ENCODE assay signal across 1 cellular context in the genomic region with DNA sequence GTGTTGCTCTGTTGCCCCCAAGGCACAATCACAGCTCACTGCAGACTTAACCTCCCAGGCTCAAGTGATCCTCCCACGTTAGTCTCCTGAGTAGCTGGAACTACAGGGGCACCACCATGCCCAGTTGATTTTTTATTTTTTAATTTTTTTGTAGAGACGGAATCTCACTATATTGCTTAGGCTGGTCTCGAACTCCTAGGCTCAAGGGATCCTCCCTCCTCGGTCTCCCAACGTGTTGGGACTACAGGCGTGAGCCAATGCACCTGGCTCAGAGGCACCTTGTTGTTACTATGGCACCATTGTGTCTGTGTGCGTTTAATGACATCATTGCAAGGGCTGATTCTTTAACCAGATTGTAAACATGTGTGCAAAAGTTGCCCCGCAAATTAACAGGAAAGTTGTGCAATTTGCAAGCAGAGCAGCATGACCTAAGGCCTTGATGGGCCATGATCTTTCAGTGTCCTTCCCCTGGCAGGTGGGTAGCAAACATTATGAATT.
A peak's percentile ranks its signal among the peaks of the same experiment; 100 is the strongest.
TF ChIP-seq lines count a peak whose summit lies in the region.

No MANE protein-coding gene starts in this region.

TF ChIP-seq in HepG2, 621 proteins besides CTCF, POLR2A, EP300 and RAD21 (continued from another document and continues in another):
- TF ChIP-seq ZNF552 (CRISPR knock-in tag; IDR thresholded peaks at IDR 0.05; ENCODE audit: borderline replicate concordance) (peak; percentile 65; the same call in 1 of the 2 replicates), ZNF788 (CRISPR knock-in tag; IDR thresholded peaks at IDR 0.05; ENCODE audit: borderline replicate concordance) (no peak), ZFP62 (CRISPR knock-in tag; IDR thresholded peaks at IDR 0.05) (no peak), THAP11 (CRISPR knock-in tag; IDR thresholded peaks at IDR 0.05) (peak; percentile 86), KDM5A (IDR thresholded peaks at IDR 0.05; ENCODE audit: borderline replicate concordance, low read length) (no peak), NCOA2 (CRISPR knock-in tag; IDR thresholded peaks at IDR 0.05) (peak; percentile 95), HNRNPK (IDR thresholded peaks at IDR 0.05; ENCODE audit: low read depth, low read length, poor library complexity, severe bottlenecking) (no peak), MAFF (IDR thresholded peaks at IDR 0.05; ENCODE audit: low read depth, low read length) (0 out of 2 replicates have a peak, but pooled peaks have one; percentile 16), LCORL (IDR thresholded peaks at IDR 0.05) (no peak), LCORL (CRISPR knock-in tag; IDR thresholded peaks at IDR 0.05) (peak; percentile 92), ZNF136 (CRISPR knock-in tag; IDR thresholded peaks at IDR 0.05; ENCODE audit: low read depth) (0 out of 2 replicates have a peak, but pooled peaks have one; percentile 41), ZFX (CRISPR knock-in tag; IDR thresholded peaks at IDR 0.05; ENCODE audit: low read depth) (peak; percentile 76), ZNF652 (CRISPR knock-in tag; IDR thresholded peaks at IDR 0.05; ENCODE audit: borderline replicate concordance, low read depth) (peak; percentile 50; the same call in 1 of the 2 replicates), ZNF543 (CRISPR knock-in tag; IDR thresholded peaks at IDR 0.05) (no peak), HOXA5 (CRISPR knock-in tag; IDR thresholded peaks at IDR 0.05) (peak; percentile 95), TERF1 (CRISPR knock-in tag; IDR thresholded peaks at IDR 0.05) (no peak), ZMYM4 (CRISPR knock-in tag; IDR thresholded peaks at IDR 0.05) (peak; percentile 73; the same call in 1 of the 2 replicates), KDM1A (CRISPR knock-in tag; IDR thresholded peaks at IDR 0.05) (peak; percentile 95), MLX (CRISPR knock-in tag; IDR thresholded peaks at IDR 0.05) (peak; percentile 93), PRDM10 (CRISPR knock-in tag; IDR thresholded peaks at IDR 0.05; ENCODE audit: low read depth) (peak; percentile 65), KMT2B (CRISPR knock-in tag; IDR thresholded peaks at IDR 0.05) (peak; percentile 64), ARID5B (CRISPR knock-in tag; IDR thresholded peaks at IDR 0.05) (peak; percentile 98), ZNF281 (CRISPR knock-in tag; IDR thresholded peaks at IDR 0.05; ENCODE audit: borderline replicate concordance) (peak; percentile 57; the same call in 1 of the 2 replicates), SNAI1 (CRISPR knock-in tag; IDR thresholded peaks at IDR 0.05; ENCODE audit: borderline replicate concordance) (no peak), ZSCAN29 (CRISPR knock-in tag; conservative IDR thresholded peaks at IDR 0.05) (no peak), JDP2 (CRISPR knock-in tag; IDR thresholded peaks at IDR 0.05; ENCODE audit: borderline replicate concordance) (no peak), KLF11 (CRISPR knock-in tag; IDR thresholded peaks at IDR 0.05) (peak; percentile 92; the same call in 1 of the 2 replicates), YEATS2 (CRISPR knock-in tag; IDR thresholded peaks at IDR 0.05; ENCODE audit: borderline replicate concordance) (peak; percentile 63; the same call in 1 of the 2 replicates), GABPA (IDR thresholded peaks at IDR 0.05; ENCODE audit: low read depth, low read length) (no peak), GABPA (CRISPR knock-in tag; IDR thresholded peaks at IDR 0.05; ENCODE audit: low read depth) (peak; percentile 60; the same call in 1 of the 2 replicates)
- TF ChIP-seq, protein P1, sequence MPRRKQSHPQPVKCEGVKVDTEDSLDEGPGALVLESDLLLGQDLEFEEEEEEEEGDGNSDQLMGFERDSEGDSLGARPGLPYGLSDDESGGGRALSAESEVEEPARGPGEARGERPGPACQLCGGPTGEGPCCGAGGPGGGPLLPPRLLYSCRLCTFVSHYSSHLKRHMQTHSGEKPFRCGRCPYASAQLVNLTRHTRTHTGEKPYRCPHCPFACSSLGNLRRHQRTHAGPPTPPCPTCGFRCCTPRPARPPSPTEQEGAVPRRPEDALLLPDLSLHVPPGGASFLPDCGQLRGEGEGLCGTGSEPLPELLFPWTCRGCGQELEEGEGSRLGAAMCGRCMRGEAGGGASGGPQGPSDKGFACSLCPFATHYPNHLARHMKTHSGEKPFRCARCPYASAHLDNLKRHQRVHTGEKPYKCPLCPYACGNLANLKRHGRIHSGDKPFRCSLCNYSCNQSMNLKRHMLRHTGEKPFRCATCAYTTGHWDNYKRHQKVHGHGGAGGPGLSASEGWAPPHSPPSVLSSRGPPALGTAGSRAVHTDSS (CRISPR knock-in tag; conservative IDR thresholded peaks at IDR 0.05) = no peak
- TF ChIP-seq, protein P2, sequence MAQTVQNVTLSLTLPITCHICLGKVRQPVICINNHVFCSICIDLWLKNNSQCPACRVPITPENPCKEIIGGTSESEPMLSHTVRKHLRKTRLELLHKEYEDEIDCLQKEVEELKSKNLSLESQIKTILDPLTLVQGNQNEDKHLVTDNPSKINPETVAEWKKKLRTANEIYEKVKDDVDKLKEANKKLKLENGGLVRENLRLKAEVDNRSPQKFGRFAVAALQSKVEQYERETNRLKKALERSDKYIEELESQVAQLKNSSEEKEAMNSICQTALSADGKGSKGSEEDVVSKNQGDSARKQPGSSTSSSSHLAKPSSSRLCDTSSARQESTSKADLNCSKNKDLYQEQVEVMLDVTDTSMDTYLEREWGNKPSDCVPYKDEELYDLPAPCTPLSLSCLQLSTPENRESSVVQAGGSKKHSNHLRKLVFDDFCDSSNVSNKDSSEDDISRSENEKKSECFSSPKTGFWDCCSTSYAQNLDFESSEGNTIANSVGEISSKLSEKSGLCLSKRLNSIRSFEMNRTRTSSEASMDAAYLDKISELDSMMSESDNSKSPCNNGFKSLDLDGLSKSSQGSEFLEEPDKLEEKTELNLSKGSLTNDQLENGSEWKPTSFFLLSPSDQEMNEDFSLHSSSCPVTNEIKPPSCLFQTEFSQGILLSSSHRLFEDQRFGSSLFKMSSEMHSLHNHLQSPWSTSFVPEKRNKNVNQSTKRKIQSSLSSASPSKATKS (CRISPR knock-in tag; IDR thresholded peaks at IDR 0.05) = peak; percentile 98; the same call in 1 of the 2 replicates
- TF ChIP-seq, protein P3, sequence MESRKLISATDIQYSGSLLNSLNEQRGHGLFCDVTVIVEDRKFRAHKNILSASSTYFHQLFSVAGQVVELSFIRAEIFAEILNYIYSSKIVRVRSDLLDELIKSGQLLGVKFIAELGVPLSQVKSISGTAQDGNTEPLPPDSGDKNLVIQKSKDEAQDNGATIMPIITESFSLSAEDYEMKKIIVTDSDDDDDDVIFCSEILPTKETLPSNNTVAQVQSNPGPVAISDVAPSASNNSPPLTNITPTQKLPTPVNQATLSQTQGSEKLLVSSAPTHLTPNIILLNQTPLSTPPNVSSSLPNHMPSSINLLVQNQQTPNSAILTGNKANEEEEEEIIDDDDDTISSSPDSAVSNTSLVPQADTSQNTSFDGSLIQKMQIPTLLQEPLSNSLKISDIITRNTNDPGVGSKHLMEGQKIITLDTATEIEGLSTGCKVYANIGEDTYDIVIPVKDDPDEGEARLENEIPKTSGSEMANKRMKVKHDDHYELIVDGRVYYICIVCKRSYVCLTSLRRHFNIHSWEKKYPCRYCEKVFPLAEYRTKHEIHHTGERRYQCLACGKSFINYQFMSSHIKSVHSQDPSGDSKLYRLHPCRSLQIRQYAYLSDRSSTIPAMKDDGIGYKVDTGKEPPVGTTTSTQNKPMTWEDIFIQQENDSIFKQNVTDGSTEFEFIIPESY (CRISPR knock-in tag; IDR thresholded peaks at IDR 0.05) = peak; percentile 92
- TF ChIP-seq, protein P4, sequence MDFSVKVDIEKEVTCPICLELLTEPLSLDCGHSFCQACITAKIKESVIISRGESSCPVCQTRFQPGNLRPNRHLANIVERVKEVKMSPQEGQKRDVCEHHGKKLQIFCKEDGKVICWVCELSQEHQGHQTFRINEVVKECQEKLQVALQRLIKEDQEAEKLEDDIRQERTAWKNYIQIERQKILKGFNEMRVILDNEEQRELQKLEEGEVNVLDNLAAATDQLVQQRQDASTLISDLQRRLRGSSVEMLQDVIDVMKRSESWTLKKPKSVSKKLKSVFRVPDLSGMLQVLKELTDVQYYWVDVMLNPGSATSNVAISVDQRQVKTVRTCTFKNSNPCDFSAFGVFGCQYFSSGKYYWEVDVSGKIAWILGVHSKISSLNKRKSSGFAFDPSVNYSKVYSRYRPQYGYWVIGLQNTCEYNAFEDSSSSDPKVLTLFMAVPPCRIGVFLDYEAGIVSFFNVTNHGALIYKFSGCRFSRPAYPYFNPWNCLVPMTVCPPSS (IDR thresholded peaks at IDR 0.05) = no peak
